Comparison of ENCODE assay signal across 21 cellular contexts in the genomic region with DNA sequence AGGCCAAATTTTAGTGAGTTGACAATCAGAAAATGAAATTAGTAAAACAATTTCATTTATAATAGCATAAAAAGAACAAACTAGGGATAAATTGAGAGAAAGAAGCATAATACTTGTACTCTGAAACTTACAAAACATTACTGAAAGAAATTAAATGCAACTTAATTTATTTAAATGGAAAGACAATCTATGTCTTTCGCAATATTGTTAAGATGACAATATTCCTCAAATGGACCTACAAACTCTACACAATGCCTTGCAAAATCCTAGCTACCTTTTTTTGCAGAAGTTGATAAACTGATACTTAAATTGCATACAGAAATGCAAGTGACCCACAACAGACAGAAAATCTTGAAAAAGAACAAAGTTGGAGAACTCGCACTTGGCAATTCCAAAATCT.
"Had no signal": no experiment of that assay in that cellular context is flagged by ENCODE, and none has a peak within 500 bp of the region (broad histone marks: within the 10 kb centered on the region; RNA-seq: fewer than 3 reads in every experiment).

No MANE protein-coding gene starts in this region.

- H3K9ac ChIP-seq: parathyroid adenoma had no signal

- H3K4me3 ChIP-seq: body of pancreas, left lung, lung, smooth muscle cell, thoracic aorta had no signal

- DNase-seq: activated B cell treated with CpG ODN at 0.5 μM for 24 hours; activated CD4-positive, alpha-beta memory T cell treated with anti-CD3 and anti-CD28 coated beads for 36 hours; activated CD4-positive, alpha-beta T cell treated with anti-CD3 and anti-CD28 coated beads for 4 hours; activated effector memory CD4-positive, alpha-beta T cell treated with anti-CD3 and anti-CD28 coated beads, Interleukin-2, amount 50 U/mL, for 16 hours; activated naive CD4-positive, alpha-beta T cell treated with anti-CD3 and anti-CD28 coated beads, Interleukin-2, amount 10 ng/mL, durations not matched to agents 7 days and 5 days; body of pancreas; foreskin melanocyte; immature natural killer cell; left lung; naive thymus-derived CD8-positive, alpha-beta T cell; stimulated activated CD4-positive, alpha-beta T cell treated with anti-CD3 and anti-CD28 coated beads, Interleukin-15, amount 100 ng/mL, for 24 hours; stimulated activated CD8-positive, alpha-beta memory T cell treated with anti-CD3 and anti-CD28 coated beads, Interleukin-4, amount 100 ng/mL, for 48 hours; stimulated activated naive B cell treated with anti-CD40 and anti-IgM and Interleukin-4, amounts not matched to agents 10 μg/mL and 1 μg/mL and 100 μg/mL, for 72 hours; T1000 had no signal

- H3K4me1 Mint-ChIP-seq: mesothelial cell of epicardium had no signal

- H3K9me3 ChIP-seq: body of pancreas, left lung, thoracic aorta had no signal

- H2AFZ ChIP-seq: parathyroid adenoma had no signal

- H3K27me3 ChIP-seq: body of pancreas, left lung had no signal

- ATAC-seq: body of pancreas; left lung; naive thymus-derived CD8-positive, alpha-beta T cell; sciatic nerve; stimulated activated naive B cell treated with anti-CD40 and anti-IgM and Interleukin-4, amounts not matched to agents 10 μg/mL and 1 μg/mL and 100 μg/mL, for 72 hours had no signal

- H3K4me3 Mint-ChIP-seq: activated B cell treated with CpG ODN at 0.5 μM for 24 hours; activated CD4-positive, alpha-beta memory T cell treated with anti-CD3 and anti-CD28 coated beads for 36 hours; activated naive CD4-positive, alpha-beta T cell treated with anti-CD3 and anti-CD28 coated beads, Interleukin-2, amount 10 ng/mL, durations not matched to agents 7 days and 5 days; mesothelial cell of epicardium; naive thymus-derived CD8-positive, alpha-beta T cell; stimulated activated naive B cell treated with anti-CD40 and anti-IgM and Interleukin-4, amounts not matched to agents 10 μg/mL and 1 μg/mL and 100 μg/mL, for 72 hours; type B pancreatic cell had no signal

- H3K27me3 Mint-ChIP-seq: activated B cell treated with CpG ODN at 0.5 μM for 24 hours; activated CD4-positive, alpha-beta memory T cell treated with anti-CD3 and anti-CD28 coated beads for 36 hours; activated naive CD4-positive, alpha-beta T cell treated with anti-CD3 and anti-CD28 coated beads, Interleukin-2, amount 10 ng/mL, durations not matched to agents 7 days and 5 days; naive thymus-derived CD8-positive, alpha-beta T cell; stimulated activated naive B cell treated with anti-CD40 and anti-IgM and Interleukin-4, amounts not matched to agents 10 μg/mL and 1 μg/mL and 100 μg/mL, for 72 hours; type B pancreatic cell had no signal

- H3K27ac ChIP-seq: body of pancreas, left lung, parathyroid adenoma, thoracic aorta had no signal

- H3K27ac Mint-ChIP-seq: activated B cell treated with CpG ODN at 0.5 μM for 24 hours; activated CD4-positive, alpha-beta memory T cell treated with anti-CD3 and anti-CD28 coated beads for 36 hours; activated naive CD4-positive, alpha-beta T cell treated with anti-CD3 and anti-CD28 coated beads, Interleukin-2, amount 10 ng/mL, durations not matched to agents 7 days and 5 days; mesothelial cell of epicardium; stimulated activated naive B cell treated with anti-CD40 and anti-IgM and Interleukin-4, amounts not matched to agents 10 μg/mL and 1 μg/mL and 100 μg/mL, for 72 hours; type B pancreatic cell had no signal

- H3K4me2 ChIP-seq: smooth muscle cell had no signal
